ENCODE assay signal across 16 cellular contexts in genomic region chr1:51919684-51920083, GRCh38.
"Had no signal": no experiment of that assay in that cellular context is flagged by ENCODE, and none has a peak within 500 bp of the region (broad histone marks: within the 10 kb centered on the region; RNA-seq: fewer than 3 reads in every experiment).

No MANE protein-coding gene starts in this region.

- H3K9me3 Mint-ChIP-seq: activated naive CD4-positive, alpha-beta T cell treated with anti-CD3 and anti-CD28 coated beads for 36 hours; activated T-cell treated with anti-CD3 and anti-CD28 coated beads, Interleukin-2, amount 50 U/mL, for 4 hours; immature natural killer cell; naive B cell; stimulated activated naive CD8-positive, alpha-beta T cell treated with anti-CD3 and anti-CD28 coated beads, Interleukin-15, amount 100 ng/mL, for 72 hours; T-helper 1 cell treated with Interleukin-12 subunit alpha and Interleukin-12 subunit beta and Interleukin-4 antibody, amounts not matched to agents 30 μg/mL and 1 μg/mL, for 36 hours had no signal

- H3K36me3 ChIP-seq: breast epithelium, esophagus squamous epithelium, upper lobe of left lung had no signal

- H3K4me3 Mint-ChIP-seq: activated naive CD4-positive, alpha-beta T cell treated with anti-CD3 and anti-CD28 coated beads for 36 hours; activated T-cell treated with anti-CD3 and anti-CD28 coated beads, Interleukin-2, amount 50 U/mL, for 4 hours; immature natural killer cell; stimulated activated naive CD8-positive, alpha-beta T cell treated with anti-CD3 and anti-CD28 coated beads, Interleukin-15, amount 100 ng/mL, for 72 hours; T-helper 1 cell treated with Interleukin-12 subunit alpha and Interleukin-12 subunit beta and Interleukin-4 antibody, amounts not matched to agents 30 μg/mL and 1 μg/mL, for 36 hours had no signal

- H3K27ac ChIP-seq: breast epithelium, esophagus squamous epithelium, skin epidermis, upper lobe of left lung had no signal

- H3K27me3 ChIP-seq: breast epithelium, upper lobe of left lung had no signal

- DNase-seq: activated CD4-positive, alpha-beta T cell treated with anti-CD3 and anti-CD28 coated beads, Interleukin-2, amount 50 U/mL, for 1 hour; activated CD4-positive, CD25-positive, alpha-beta regulatory T cell treated with anti-CD3 and anti-CD28 coated beads, Interleukin-2, amount 50 U/mL, for 72 hours; activated CD8-positive, alpha-beta memory T cell treated with anti-CD3 and anti-CD28 coated beads, Interleukin-2, amount 50 U/mL, for 4 hours; activated naive CD4-positive, alpha-beta T cell treated with anti-CD3 and anti-CD28 coated beads for 36 hours; activated T-cell treated with anti-CD3 and anti-CD28 coated beads, Interleukin-2, amount 50 U/mL, for 4 hours; effector memory CD4-positive, alpha-beta T cell; esophagus squamous epithelium; immature natural killer cell; left ventricle myocardium superior; naive B cell; occipital lobe; stimulated activated naive CD8-positive, alpha-beta T cell treated with anti-CD3 and anti-CD28 coated beads, Interleukin-15, amount 100 ng/mL, for 72 hours had no signal

- H3K27ac Mint-ChIP-seq: activated naive CD4-positive, alpha-beta T cell treated with anti-CD3 and anti-CD28 coated beads for 36 hours; immature natural killer cell; naive B cell; stimulated activated naive CD8-positive, alpha-beta T cell treated with anti-CD3 and anti-CD28 coated beads, Interleukin-15, amount 100 ng/mL, for 72 hours; T-helper 1 cell treated with Interleukin-12 subunit alpha and Interleukin-12 subunit beta and Interleukin-4 antibody, amounts not matched to agents 30 μg/mL and 1 μg/mL, for 36 hours had no signal

- H3K4me3 ChIP-seq: breast epithelium, esophagus squamous epithelium, skin epidermis, upper lobe of left lung had no signal

- ATAC-seq: activated T-cell treated with anti-CD3 and anti-CD28 coated beads, Interleukin-2, amount 50 U/mL, for 4 hours; left ventricle myocardium superior; stimulated activated naive CD8-positive, alpha-beta T cell treated with anti-CD3 and anti-CD28 coated beads, Interleukin-15, amount 100 ng/mL, for 72 hours had no signal

- H3K4me1 Mint-ChIP-seq: immature natural killer cell; naive B cell; stimulated activated naive CD8-positive, alpha-beta T cell treated with anti-CD3 and anti-CD28 coated beads, Interleukin-15, amount 100 ng/mL, for 72 hours had no signal

- H3K4me1 ChIP-seq: breast epithelium, esophagus squamous epithelium, upper lobe of left lung had no signal

- H3K9me3 ChIP-seq: breast epithelium, esophagus squamous epithelium, upper lobe of left lung had no signal

- H3K36me3 Mint-ChIP-seq: immature natural killer cell, naive B cell had no signal
